Comparison of ENCODE assay signal across 1 cellular context in genomic region chr1:156601122-156601830, GRCh38.
TF ChIP-seq lines count a peak whose summit lies in the region.

Gene GPATCH4, minus strand, starts transcription at chr1:156601479.

TF ChIP-seq in HepG2, 621 proteins besides CTCF, POLR2A, EP300 and RAD21 (continued from another document and continues in another):
- TF ChIP-seq, protein P1, sequence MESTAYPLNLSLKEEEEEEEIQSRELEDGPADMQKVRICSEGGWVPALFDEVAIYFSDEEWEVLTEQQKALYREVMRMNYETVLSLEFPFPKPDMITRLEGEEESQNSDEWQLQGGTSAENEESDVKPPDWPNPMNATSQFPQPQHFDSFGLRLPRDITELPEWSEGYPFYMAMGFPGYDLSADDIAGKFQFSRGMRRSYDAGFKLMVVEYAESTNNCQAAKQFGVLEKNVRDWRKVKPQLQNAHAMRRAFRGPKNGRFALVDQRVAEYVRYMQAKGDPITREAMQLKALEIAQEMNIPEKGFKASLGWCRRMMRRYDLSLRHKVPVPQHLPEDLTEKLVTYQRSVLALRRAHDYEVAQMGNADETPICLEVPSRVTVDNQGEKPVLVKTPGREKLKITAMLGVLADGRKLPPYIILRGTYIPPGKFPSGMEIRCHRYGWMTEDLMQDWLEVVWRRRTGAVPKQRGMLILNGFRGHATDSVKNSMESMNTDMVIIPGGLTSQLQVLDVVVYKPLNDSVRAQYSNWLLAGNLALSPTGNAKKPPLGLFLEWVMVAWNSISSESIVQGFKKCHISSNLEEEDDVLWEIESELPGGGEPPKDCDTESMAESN (CRISPR knock-in tag; conservative IDR thresholded peaks at IDR 0.05), result peak; percentile 51; the same call in 1 of the 2 replicates
- TF ChIP-seq ZSCAN29 (CRISPR knock-in tag; conservative IDR thresholded peaks at IDR 0.05), result peak; percentile 72; the same call in 1 of the 2 replicates
- TF ChIP-seq ZNF629 (CRISPR knock-in tag; conservative IDR thresholded peaks at IDR 0.05), result peak; percentile 70; the same call in 1 of the 2 replicates
- TF ChIP-seq, protein P2, sequence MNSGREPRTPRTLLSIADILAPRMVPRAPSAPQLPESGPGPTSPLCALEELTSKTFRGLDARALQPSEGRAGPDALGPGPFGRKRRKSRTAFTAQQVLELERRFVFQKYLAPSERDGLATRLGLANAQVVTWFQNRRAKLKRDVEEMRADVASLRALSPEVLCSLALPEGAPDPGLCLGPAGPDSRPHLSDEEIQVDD (CRISPR knock-in tag; IDR thresholded peaks at IDR 0.05; ENCODE audit: borderline replicate concordance), result no peak
- TF ChIP-seq, protein P3, sequence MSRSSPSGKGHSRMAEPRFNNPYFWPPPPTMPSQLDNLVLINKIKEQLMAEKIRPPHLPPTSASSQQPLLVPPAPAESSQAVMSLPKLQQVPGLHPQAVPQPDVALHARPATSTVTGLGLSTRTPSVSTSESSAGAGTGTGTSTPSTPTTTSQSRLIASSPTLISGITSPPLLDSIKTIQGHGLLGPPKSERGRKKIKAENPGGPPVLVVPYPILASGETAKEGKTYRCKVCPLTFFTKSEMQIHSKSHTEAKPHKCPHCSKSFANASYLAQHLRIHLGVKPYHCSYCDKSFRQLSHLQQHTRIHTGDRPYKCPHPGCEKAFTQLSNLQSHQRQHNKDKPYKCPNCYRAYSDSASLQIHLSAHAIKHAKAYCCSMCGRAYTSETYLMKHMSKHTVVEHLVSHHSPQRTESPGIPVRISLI (CRISPR knock-in tag; IDR thresholded peaks at IDR 0.05; ENCODE audit: borderline replicate concordance), result peak; percentile 42; the same call in 1 of the 2 replicates
- peak; percentile 64; the same call in 1 of the 2 replicates for TF ChIP-seq ZNF556 (CRISPR knock-in tag; IDR thresholded peaks at IDR 0.05; ENCODE audit: borderline replicate concordance)
- no peak for TF ChIP-seq HNRNPUL1 (IDR thresholded peaks at IDR 0.05; ENCODE audit: low read depth, low read length)
- peak; percentile 34; the same call in 1 of the 2 replicates for TF ChIP-seq MIER3 (CRISPR knock-in tag; IDR thresholded peaks at IDR 0.05; ENCODE audit: borderline replicate concordance)
- no peak for TF ChIP-seq TIGD3 (CRISPR knock-in tag; IDR thresholded peaks at IDR 0.05; ENCODE audit: borderline replicate concordance)
- TF ChIP-seq EZH2 (conservative IDR thresholded peaks at IDR 0.05; ENCODE audit: low read depth, low read length), result no peak
- TF ChIP-seq ZNF598 (CRISPR knock-in tag; IDR thresholded peaks at IDR 0.05; ENCODE audit: borderline replicate concordance), result peak; percentile 75; the same call in 1 of the 2 replicates
- peak; percentile 84 for TF ChIP-seq SP4 (CRISPR knock-in tag; IDR thresholded peaks at IDR 0.05)
- no peak for TF ChIP-seq ZNF207 (IDR thresholded peaks at IDR 0.05; ENCODE audit: borderline replicate concordance)
- 0 out of 2 replicates have a peak, but pooled peaks have one; percentile 33 for TF ChIP-seq KDM3A (CRISPR knock-in tag; IDR thresholded peaks at IDR 0.05; ENCODE audit: low read depth)
- no peak for TF ChIP-seq MZF1 (CRISPR knock-in tag; IDR thresholded peaks at IDR 0.05; ENCODE audit: borderline replicate concordance)
- no peak for TF ChIP-seq PLRG1 (conservative IDR thresholded peaks at IDR 0.05)
- 0 out of 2 replicates have a peak, but pooled peaks have one; percentile 36 for TF ChIP-seq ZFP37 (CRISPR knock-in tag; IDR thresholded peaks at IDR 0.05; ENCODE audit: borderline replicate concordance)
- no peak; the same call in 1 of the 2 replicates for TF ChIP-seq KDM4B (CRISPR knock-in tag; IDR thresholded peaks at IDR 0.05)
- no peak for TF ChIP-seq ZNF468 (CRISPR knock-in tag; IDR thresholded peaks at IDR 0.05)
- TF ChIP-seq ZNF124 (CRISPR knock-in tag; IDR thresholded peaks at IDR 0.05), result peak; percentile 89
- TF ChIP-seq ZNF512 (CRISPR knock-in tag; IDR thresholded peaks at IDR 0.05), result no peak
- TF ChIP-seq THAP11 (CRISPR knock-in tag; IDR thresholded peaks at IDR 0.05), result peak; percentile 92
- TF ChIP-seq MAX (IDR thresholded peaks at IDR 0.05), result peak; percentile 98
- TF ChIP-seq ZNF138 (CRISPR knock-in tag; IDR thresholded peaks at IDR 0.05; ENCODE audit: low read depth), result 0 out of 2 replicates have a peak, but pooled peaks have one; percentile 39
- TF ChIP-seq POGZ (CRISPR knock-in tag; IDR thresholded peaks at IDR 0.05), result peak; percentile 78
- TF ChIP-seq, protein P4, sequence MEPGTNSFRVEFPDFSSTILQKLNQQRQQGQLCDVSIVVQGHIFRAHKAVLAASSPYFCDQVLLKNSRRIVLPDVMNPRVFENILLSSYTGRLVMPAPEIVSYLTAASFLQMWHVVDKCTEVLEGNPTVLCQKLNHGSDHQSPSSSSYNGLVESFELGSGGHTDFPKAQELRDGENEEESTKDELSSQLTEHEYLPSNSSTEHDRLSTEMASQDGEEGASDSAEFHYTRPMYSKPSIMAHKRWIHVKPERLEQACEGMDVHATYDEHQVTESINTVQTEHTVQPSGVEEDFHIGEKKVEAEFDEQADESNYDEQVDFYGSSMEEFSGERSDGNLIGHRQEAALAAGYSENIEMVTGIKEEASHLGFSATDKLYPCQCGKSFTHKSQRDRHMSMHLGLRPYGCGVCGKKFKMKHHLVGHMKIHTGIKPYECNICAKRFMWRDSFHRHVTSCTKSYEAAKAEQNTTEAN (CRISPR knock-in tag; conservative IDR thresholded peaks at IDR 0.05), result no peak; the same call in 1 of the 2 replicates
- no peak for TF ChIP-seq TSC22D2 (CRISPR knock-in tag; IDR thresholded peaks at IDR 0.05; ENCODE audit: borderline replicate concordance)
- 0 out of 2 replicates have a peak, but pooled peaks have one; percentile 25 for TF ChIP-seq GLI4 (CRISPR knock-in tag; IDR thresholded peaks at IDR 0.05; ENCODE audit: borderline replicate concordance)
- TF ChIP-seq, protein P5, sequence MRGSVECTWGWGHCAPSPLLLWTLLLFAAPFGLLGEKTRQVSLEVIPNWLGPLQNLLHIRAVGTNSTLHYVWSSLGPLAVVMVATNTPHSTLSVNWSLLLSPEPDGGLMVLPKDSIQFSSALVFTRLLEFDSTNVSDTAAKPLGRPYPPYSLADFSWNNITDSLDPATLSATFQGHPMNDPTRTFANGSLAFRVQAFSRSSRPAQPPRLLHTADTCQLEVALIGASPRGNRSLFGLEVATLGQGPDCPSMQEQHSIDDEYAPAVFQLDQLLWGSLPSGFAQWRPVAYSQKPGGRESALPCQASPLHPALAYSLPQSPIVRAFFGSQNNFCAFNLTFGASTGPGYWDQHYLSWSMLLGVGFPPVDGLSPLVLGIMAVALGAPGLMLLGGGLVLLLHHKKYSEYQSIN (CRISPR knock-in tag; IDR thresholded peaks at IDR 0.05; ENCODE audit: borderline replicate concordance), result no peak
- TF ChIP-seq DPF2 (CRISPR knock-in tag; IDR thresholded peaks at IDR 0.05; ENCODE audit: borderline replicate concordance, low read depth), result no peak
- peak; percentile 62; the same call in 1 of the 2 replicates for TF ChIP-seq BORCS8-MEF2B (CRISPR knock-in tag; IDR thresholded peaks at IDR 0.05)
- TF ChIP-seq LCORL (IDR thresholded peaks at IDR 0.05), result no peak
- peak; percentile 70 for TF ChIP-seq LCORL (CRISPR knock-in tag; IDR thresholded peaks at IDR 0.05)
- peak; percentile 96 for TF ChIP-seq PHF20 (CRISPR knock-in tag; IDR thresholded peaks at IDR 0.05)
- peak; percentile 48; the same call in 1 of the 2 replicates for TF ChIP-seq CBX5 (CRISPR knock-in tag; IDR thresholded peaks at IDR 0.05; ENCODE audit: borderline replicate concordance)
- no peak for TF ChIP-seq ZNF367 (CRISPR knock-in tag; IDR thresholded peaks at IDR 0.05; ENCODE audit: borderline replicate concordance)
- TF ChIP-seq ZC3H13 (CRISPR knock-in tag; IDR thresholded peaks at IDR 0.05), result peak; percentile 78; the same call in 1 of the 2 replicates
- 0 out of 2 replicates have a peak, but pooled peaks have one; percentile 45 for TF ChIP-seq MED13 (CRISPR knock-in tag; IDR thresholded peaks at IDR 0.05)
- TF ChIP-seq ZSCAN31 (CRISPR knock-in tag; IDR thresholded peaks at IDR 0.05; ENCODE audit: low read depth), result peak; percentile 72; the same call in 1 of the 2 replicates
- TF ChIP-seq, protein P6, sequence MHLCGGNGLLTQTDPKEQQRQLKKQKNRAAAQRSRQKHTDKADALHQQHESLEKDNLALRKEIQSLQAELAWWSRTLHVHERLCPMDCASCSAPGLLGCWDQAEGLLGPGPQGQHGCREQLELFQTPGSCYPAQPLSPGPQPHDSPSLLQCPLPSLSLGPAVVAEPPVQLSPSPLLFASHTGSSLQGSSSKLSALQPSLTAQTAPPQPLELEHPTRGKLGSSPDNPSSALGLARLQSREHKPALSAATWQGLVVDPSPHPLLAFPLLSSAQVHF (CRISPR knock-in tag; IDR thresholded peaks at IDR 0.05), result 0 out of 2 replicates have a peak, but pooled peaks have one; percentile 32
- TF ChIP-seq AHDC1 (CRISPR knock-in tag; IDR thresholded peaks at IDR 0.05; ENCODE audit: borderline replicate concordance), result no peak
- TF ChIP-seq UBTF (CRISPR knock-in tag; IDR thresholded peaks at IDR 0.05), result peak; percentile 60
